ENCODE assay signal across 15 cellular contexts in the genomic region with DNA sequence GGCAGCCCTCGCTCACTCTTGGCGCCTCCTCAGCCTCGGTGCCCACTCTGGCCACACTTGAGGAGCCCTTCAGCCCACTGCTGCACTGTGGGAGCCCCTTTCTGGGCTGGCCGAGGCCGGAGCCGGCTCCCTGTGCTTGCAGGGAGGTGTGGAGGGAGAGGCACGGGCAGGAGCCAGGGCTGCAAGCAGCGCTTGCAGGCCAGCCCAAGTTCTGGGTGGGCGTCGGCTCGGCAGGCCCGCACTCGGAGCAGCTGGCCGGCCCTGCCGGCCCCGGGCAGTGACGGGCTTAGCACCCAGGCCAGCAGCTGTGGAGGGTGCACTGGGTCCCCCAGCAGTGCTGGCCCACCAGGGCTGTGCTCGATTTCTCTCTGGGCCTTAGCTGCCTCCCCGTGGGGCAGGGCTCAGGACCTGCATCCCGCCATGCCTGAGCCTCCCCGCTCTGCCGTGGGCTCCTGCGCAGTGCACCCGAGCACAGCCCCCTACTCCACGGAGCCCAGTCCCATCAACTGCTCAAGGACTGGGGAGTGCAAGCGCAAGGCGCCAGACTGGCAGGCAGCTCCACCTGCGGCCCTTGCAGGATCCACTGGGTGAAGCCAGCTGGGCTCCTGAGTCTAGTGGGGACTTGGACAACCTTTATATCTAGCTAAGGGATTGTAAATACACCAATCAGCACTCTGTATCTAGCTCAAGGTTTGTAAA. TPM values are rescaled to one million over a fixed set of nuclear protein-coding genes. Genes with fewer than 3 reads are reported as not detected.
DNase-seq lines count a peak whose midpoint lies in the region; ATAC-seq and TF ChIP-seq lines count a peak whose summit lies in the region.
"Not testable (repeated sequence)": the region's sequence is repeated elsewhere in the genome, so short reads cannot be mapped to it uniquely, and the experiment has no call there.
"Had no signal": no experiment of that assay in that cellular context is flagged by ENCODE, and none has a peak within 500 bp of the region (broad histone marks: within the 10 kb centered on the region; RNA-seq: fewer than 3 reads in every experiment).

No MANE protein-coding gene starts in this region.

- not testable (repeated sequence) for H3K36me3 ChIP-seq in CD8-positive, alpha-beta T cell (ENCODE audit: insufficient read depth, low read length); mucosa of descending colon (ENCODE audit: low read depth)

- DNase-seq in CD8-positive, alpha-beta T cell, result peak in 1 of 7 experiments; percentile 22
- not testable (repeated sequence) for DNase-seq in activated CD8-positive, alpha-beta T cell treated with anti-CD3 and anti-CD28 coated beads, Interleukin-2, amount 10 ng/mL, durations not matched to agents 7 days and 5 days; activated naive CD4-positive, alpha-beta T cell treated with anti-CD3 and anti-CD28 coated beads, Interleukin-2, amount 10 ng/mL, durations not matched to agents 7 days and 5 days; MCF 10A (ENCODE audit: unreplicated experiment); natural killer cell treated with Interleukin-12 subunit alpha and Interleukin-12 subunit beta and Interleukin-15 and Interleukin-18, amount 100 ng/mL, for 72 hours (ENCODE audit: low spot score)
- peak in 2 of 3 donors; percentile 33 to 50 for DNase-seq in right cardiac atrium
- DNase-seq in mucosa of descending colon, result peak in 2 of 3 donors; percentile 33 to 53

- POLR2A ChIA-PET in CD8-positive, alpha-beta T cell (lab: Charles Lee), result interaction anchor here (1.1 kb wide), 1 partner anchor 27 kb away, joined by 5 read pairs; no protein-coding TSS in a partner anchor
- POLR2A ChIA-PET in activated CD8-positive, alpha-beta T cell treated with anti-CD3 and anti-CD28 coated beads, Interleukin-2, amount 10 ng/mL, durations not matched to agents 7 days and 5 days (lab: Charles Lee), result interaction anchor here (1.2 to 3.1 kb wide), 4 partner anchors 21 to 54 kb away, joined by 3 to 38 read pairs (median 4); a partner anchor contains a TSS
- POLR2A ChIA-PET in MCF 10A (lab: Yijun Ruan, JAX), result not testable (repeated sequence)

- CTCF ChIA-PET in CD8-positive, alpha-beta T cell (lab: Charles Lee); activated CD8-positive, alpha-beta T cell treated with anti-CD3 and anti-CD28 coated beads, Interleukin-2, amount 10 ng/mL, durations not matched to agents 7 days and 5 days (lab: Charles Lee); activated naive CD4-positive, alpha-beta T cell treated with anti-CD3 and anti-CD28 coated beads, Interleukin-2, amount 10 ng/mL, durations not matched to agents 7 days and 5 days (lab: Charles Lee): not testable (repeated sequence)
- CTCF ChIA-PET in MCF 10A (lab: Yijun Ruan, JAX), result interaction anchor here (0.5 to 1.2 kb wide), 3 partner anchors 48 to 278 kb away, joined by 3 to 5 read pairs (median 4); no protein-coding TSS in a partner anchor

- intact Hi-C loops in CD8-positive, alpha-beta T cell (cut with DNase I, micrococcal nuclease), result loop anchor here in 1 of 2 experiments (5.0 kb wide), 1 partner anchor 45 kb away; a partner anchor contains a TSS
- intact Hi-C loops in MCF 10A (cut with micrococcal nuclease); right cardiac atrium (cut with DNase I); mucosa of descending colon (cut with DNase I, micrococcal nuclease): not testable (repeated sequence)

- not testable (repeated sequence) for TF ChIP-seq CTCF in CD8-positive, alpha-beta T cell (IDR thresholded peaks at IDR 0.05); MCF 10A (IDR thresholded peaks at IDR 0.05; ENCODE audit: unreplicated experiment); mucosa of descending colon (IDR thresholded peaks at IDR 0.05)

- ATAC-seq in CD8-positive, alpha-beta T cell; activated CD8-positive, alpha-beta T cell treated with anti-CD3 and anti-CD28 coated beads, Interleukin-2, amount 10 ng/mL, durations not matched to agents 7 days and 5 days; right cardiac atrium; mucosa of descending colon; natural killer cell treated with Interleukin-12 subunit alpha and Interleukin-12 subunit beta and Interleukin-15 and Interleukin-18, amount 100 ng/mL, for 72 hours: not testable (repeated sequence)

- not testable (repeated sequence) for H3K27me3 ChIP-seq in CD8-positive, alpha-beta T cell (ENCODE audit: insufficient read depth, low read length); right cardiac atrium (ENCODE audit: control insufficient read depth, insufficient read depth)

- peaks cover 18% of the 10 kb centered on the region for H3K4me1 Mint-ChIP-seq in CD8-positive, alpha-beta T cell (ENCODE audit: low read depth)
- H3K4me1 Mint-ChIP-seq in activated CD8-positive, alpha-beta T cell treated with anti-CD3 and anti-CD28 coated beads, Interleukin-2, amount 10 ng/mL, durations not matched to agents 7 days and 5 days (ENCODE audit: low read depth), result peaks cover 30% of the 10 kb centered on the region
- H3K4me1 Mint-ChIP-seq in activated naive CD4-positive, alpha-beta T cell treated with anti-CD3 and anti-CD28 coated beads, Interleukin-2, amount 10 ng/mL, durations not matched to agents 7 days and 5 days, result peaks cover 24% of the 10 kb centered on the region
- peaks cover 30% of the 10 kb centered on the region for H3K4me1 Mint-ChIP-seq in MCF 10A (ENCODE audit: insufficient read depth, unreplicated experiment)
- H3K4me1 Mint-ChIP-seq in natural killer cell treated with Interleukin-12 subunit alpha and Interleukin-12 subunit beta and Interleukin-15 and Interleukin-18, amount 100 ng/mL, for 72 hours (ENCODE audit: low read depth in 2 of 2), result peaks cover 8 to 11% of the 10 kb centered on the region in 2 donors

- H3K27ac Mint-ChIP-seq in CD8-positive, alpha-beta T cell, result peak overlapping the region; percentile 90
- H3K27ac Mint-ChIP-seq in activated CD8-positive, alpha-beta T cell treated with anti-CD3 and anti-CD28 coated beads, Interleukin-2, amount 10 ng/mL, durations not matched to agents 7 days and 5 days, result peak overlapping the region; percentile 97
- peak overlapping the region; percentile 95 for H3K27ac Mint-ChIP-seq in activated naive CD4-positive, alpha-beta T cell treated with anti-CD3 and anti-CD28 coated beads, Interleukin-2, amount 10 ng/mL, durations not matched to agents 7 days and 5 days
- H3K27ac Mint-ChIP-seq in MCF 10A (ENCODE audit: low read depth, unreplicated experiment), result peak overlapping the region; percentile 31
- H3K27ac Mint-ChIP-seq in natural killer cell treated with Interleukin-12 subunit alpha and Interleukin-12 subunit beta and Interleukin-15 and Interleukin-18, amount 100 ng/mL, for 72 hours, result not testable (repeated sequence)

- not testable (repeated sequence) for H3K4me1 ChIP-seq in CD8-positive, alpha-beta T cell (ENCODE audit: insufficient read depth, low read length); right cardiac atrium (ENCODE audit: control insufficient read depth, insufficient read depth, low read length)
- H3K4me1 ChIP-seq in mucosa of descending colon (ENCODE audit: low read depth), result peaks cover 17% of the 10 kb centered on the region

- not testable (repeated sequence) for H3K4me3 ChIP-seq in CD8-positive, alpha-beta T cell (ENCODE audit: low read depth, low read length); right cardiac atrium (ENCODE audit: low read length); mucosa of descending colon

- BruUV-seq in MCF 10A (replicated peaks; lab: Mats Ljungman, UMichigan), result not testable (repeated sequence)

- not testable (repeated sequence) for H3K27ac ChIP-seq in CD8-positive, alpha-beta T cell (ENCODE audit: low read depth, low read length); right cardiac atrium (ENCODE audit: low read length)

- H3K27me3 Mint-ChIP-seq in CD8-positive, alpha-beta T cell (ENCODE audit: low read depth); activated CD8-positive, alpha-beta T cell treated with anti-CD3 and anti-CD28 coated beads, Interleukin-2, amount 10 ng/mL, durations not matched to agents 7 days and 5 days (ENCODE audit: low read depth); MCF 10A (ENCODE audit: insufficient read depth, unreplicated experiment): not testable (repeated sequence)
- peaks cover 10% of the 10 kb centered on the region for H3K27me3 Mint-ChIP-seq in activated naive CD4-positive, alpha-beta T cell treated with anti-CD3 and anti-CD28 coated beads, Interleukin-2, amount 10 ng/mL, durations not matched to agents 7 days and 5 days
- H3K27me3 Mint-ChIP-seq in natural killer cell treated with Interleukin-12 subunit alpha and Interleukin-12 subunit beta and Interleukin-15 and Interleukin-18, amount 100 ng/mL, for 72 hours, result peaks cover 4 to 14% of the 10 kb centered on the region in 2 donors

- H3K9me3 ChIP-seq in CD8-positive, alpha-beta T cell (ENCODE audit: low read length); right cardiac atrium (ENCODE audit: control insufficient read depth, low read length); mucosa of descending colon: not testable (repeated sequence)

- peak overlapping the region; percentile 75 for H3K4me3 Mint-ChIP-seq in CD8-positive, alpha-beta T cell
- H3K4me3 Mint-ChIP-seq in activated CD8-positive, alpha-beta T cell treated with anti-CD3 and anti-CD28 coated beads, Interleukin-2, amount 10 ng/mL, durations not matched to agents 7 days and 5 days; activated naive CD4-positive, alpha-beta T cell treated with anti-CD3 and anti-CD28 coated beads, Interleukin-2, amount 10 ng/mL, durations not matched to agents 7 days and 5 days; MCF 10A (ENCODE audit: unreplicated experiment): not testable (repeated sequence)
- peak overlapping the region; percentile 68 for H3K4me3 Mint-ChIP-seq in natural killer cell treated with Interleukin-12 subunit alpha and Interleukin-12 subunit beta and Interleukin-15 and Interleukin-18, amount 100 ng/mL, for 72 hours

- H3K36me3 Mint-ChIP-seq in CD8-positive, alpha-beta T cell; activated naive CD4-positive, alpha-beta T cell treated with anti-CD3 and anti-CD28 coated beads, Interleukin-2, amount 10 ng/mL, durations not matched to agents 7 days and 5 days; MCF 10A (ENCODE audit: insufficient read depth, unreplicated experiment); natural killer cell treated with Interleukin-12 subunit alpha and Interleukin-12 subunit beta and Interleukin-15 and Interleukin-18, amount 100 ng/mL, for 72 hours: not testable (repeated sequence)
- peaks cover 15% of the 10 kb centered on the region for H3K36me3 Mint-ChIP-seq in activated CD8-positive, alpha-beta T cell treated with anti-CD3 and anti-CD28 coated beads, Interleukin-2, amount 10 ng/mL, durations not matched to agents 7 days and 5 days (ENCODE audit: low read depth)

- 95% methylated on average over 28 of the region's 28 CpGs for WGBS in right cardiac atrium

- not testable (repeated sequence) for H3K9me3 Mint-ChIP-seq in CD8-positive, alpha-beta T cell; activated CD8-positive, alpha-beta T cell treated with anti-CD3 and anti-CD28 coated beads, Interleukin-2, amount 10 ng/mL, durations not matched to agents 7 days and 5 days (ENCODE audit: insufficient read depth); MCF 10A (ENCODE audit: unreplicated experiment); natural killer cell treated with Interleukin-12 subunit alpha and Interleukin-12 subunit beta and Interleukin-15 and Interleukin-18, amount 100 ng/mL, for 72 hours
- peaks cover 14% of the 10 kb centered on the region for H3K9me3 Mint-ChIP-seq in activated naive CD4-positive, alpha-beta T cell treated with anti-CD3 and anti-CD28 coated beads, Interleukin-2, amount 10 ng/mL, durations not matched to agents 7 days and 5 days

RNA-seq across cellular contexts. Expression of a gene that starts 27.9 kb away (rescaled TPM):
- total RNA-seq in CD8-positive, alpha-beta T cell, result not detected
- not detected for total RNA-seq in activated CD8-positive, alpha-beta T cell treated with anti-CD3 and anti-CD28 coated beads, Interleukin-2, amount 10 ng/mL, durations not matched to agents 7 days and 5 days
- not detected in 2 replicates for total RNA-seq in MCF 10A (2022)
- under 1 TPM in 1 of 4 donors, not detected in 3; 0.23 TPM for total RNA-seq in right cardiac atrium
- not detected for polyA plus RNA-seq in right cardiac atrium
- total RNA-seq in mucosa of descending colon, result 1 to 10 TPM in 2 of 3 donors, under 1 TPM in 1; 0.82 to 2.8 (median 1.3) TPM
- total RNA-seq in natural killer cell treated with Interleukin-12 subunit alpha and Interleukin-12 subunit beta and Interleukin-15 and Interleukin-18, amount 100 ng/mL, for 72 hours, result not detected
- total RNA-seq: A673, Caco-2, Daoy, GM23248, H4, HepG2 had no signal
- polyA plus RNA-seq: AG04450, CD14-positive monocyte, GM23248, HepG2 had no signal

RNA-seq across cellular contexts. Expression of a gene that starts 47.1 kb away (rescaled TPM):
- 1 to 10 TPM; 7.3 to 7.5 TPM for total RNA-seq in CD8-positive, alpha-beta T cell
- total RNA-seq in activated CD8-positive, alpha-beta T cell treated with anti-CD3 and anti-CD28 coated beads, Interleukin-2, amount 10 ng/mL, durations not matched to agents 7 days and 5 days, result 100 to 1,000 TPM; 164 to 177 TPM
- total RNA-seq in MCF 10A (2022) (62.8 and 79.2 TPM in 2 replicates), right cardiac atrium (10 to 100 TPM; 29.2 to 66.9 (median 32.8) TPM), mucosa of descending colon (100 to 1,000 TPM; 119 to 264 (median 180) TPM)
- polyA plus RNA-seq in right cardiac atrium, result 20.8 TPM
- total RNA-seq in natural killer cell treated with Interleukin-12 subunit alpha and Interleukin-12 subunit beta and Interleukin-15 and Interleukin-18, amount 100 ng/mL, for 72 hours, result 10 to 100 TPM; 40.7 to 80.2 TPM
